Comparison of ENCODE assay signal across 8 cellular contexts in the genomic region with DNA sequence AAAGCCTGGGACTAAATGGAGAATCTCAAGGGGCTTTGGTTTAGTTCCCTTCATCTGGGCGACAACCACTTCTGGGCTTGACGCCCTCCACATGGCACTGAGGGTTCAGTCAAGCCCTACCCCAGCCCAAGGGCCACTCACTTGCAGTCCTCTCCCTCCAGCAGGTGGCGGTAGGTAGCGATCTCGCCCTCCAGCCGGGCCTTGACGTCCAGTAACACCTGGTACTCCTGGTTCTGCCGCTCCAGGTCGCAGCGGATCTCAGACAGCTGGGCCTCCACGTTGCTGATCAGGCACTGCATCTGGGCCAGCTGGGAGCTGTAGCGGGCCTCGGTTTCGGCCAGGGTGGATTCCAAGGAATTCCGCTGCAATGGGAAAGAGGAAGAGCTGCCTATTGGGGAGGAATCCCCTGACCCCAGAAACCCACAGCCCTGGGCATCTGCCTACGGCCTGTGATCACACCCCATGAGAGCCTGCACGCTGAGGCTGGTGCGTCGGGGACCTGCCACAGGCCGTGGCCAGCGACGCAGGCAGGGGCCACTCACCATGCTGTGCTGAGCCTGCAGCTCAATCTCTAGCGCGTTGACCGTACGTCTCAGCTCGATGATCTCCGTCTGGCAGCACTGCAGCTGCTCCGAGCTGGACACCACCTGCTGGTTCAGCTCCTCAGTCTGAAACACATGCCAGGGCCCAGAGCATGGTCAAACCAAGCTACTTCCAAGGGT. TPM values are rescaled to one million over a fixed set of nuclear protein-coding genes. Genes with fewer than 3 reads are reported as not detected.
DNase-seq lines count a peak whose midpoint lies in the region; ATAC-seq and TF ChIP-seq lines count a peak whose summit lies in the region.

No MANE protein-coding gene starts in this region.

- H2AFZ ChIP-seq in trophoblast cell (ENCODE audit: insufficient read depth, low read length, poor library complexity): no peak overlapping the region

- no peak overlapping the region for H3K23ac ChIP-seq in trophoblast cell (ENCODE audit: low read length)

- H2BK12ac ChIP-seq in trophoblast cell (ENCODE audit: low read length): no peak overlapping the region

- H2BK120ac ChIP-seq in trophoblast cell (ENCODE audit: insufficient read depth, low read length, poor library complexity): no peak overlapping the region

- no peak overlapping the region for H2BK5ac ChIP-seq in trophoblast cell (ENCODE audit: low read depth, low read length, poor library complexity)

- no peaks in the 10 kb centered on the region for H3K27me3 Mint-ChIP-seq in CD4-positive, alpha-beta memory T cell

- peak overlapping the region in 1 of 8 donors; percentile 21 for H3K4me3 Mint-ChIP-seq in CD4-positive, alpha-beta memory T cell

- TF ChIP-seq CTCF in GM10248 (IDR thresholded peaks at IDR 0.05; ENCODE audit: control extremely low read depth, extremely low read depth, low read depth, missing control alignments) (peak; percentile 42), choroid plexus epithelial cell (conservative IDR thresholded peaks at IDR 0.05; ENCODE audit: low read depth, low read length) (peak; percentile 48)

- no peaks in the 10 kb centered on the region for H3K9me3 ChIP-seq in trophoblast cell (ENCODE audit: insufficient read depth, low read depth, low read length)
- no peaks in the 10 kb centered on the region for H3K9me3 ChIP-seq in CD4-positive, alpha-beta memory T cell (ENCODE audit: control insufficient read depth in 1 of 2, low read length in 2 of 2)

- no peak overlapping the region for H3K27ac ChIP-seq in trophoblast cell (ENCODE audit: low read depth, low read length)
- no peak overlapping the region for H3K27ac ChIP-seq in CD4-positive, alpha-beta memory T cell (ENCODE audit: low read depth, low read length)

- H4K12ac ChIP-seq in trophoblast cell (ENCODE audit: low read depth, low read length): no peak overlapping the region

- no peaks in the 10 kb centered on the region for H3K79me1 ChIP-seq in trophoblast cell (ENCODE audit: low read length)

- H3K4me1 ChIP-seq in trophoblast cell (ENCODE audit: control insufficient read depth in 1 of 2, insufficient read depth in 2 of 2, low read length in 2 of 2): no peaks in the 10 kb centered on the region
- peaks cover 11% of the 10 kb centered on the region for H3K4me1 ChIP-seq in CD4-positive, alpha-beta memory T cell (ENCODE audit: insufficient read depth, low read length)

- no peak overlapping the region for H3K9ac ChIP-seq in trophoblast cell (ENCODE audit: low read length)

- no peaks in the 10 kb centered on the region for H3K79me2 ChIP-seq in trophoblast cell (ENCODE audit: control insufficient read depth, insufficient read depth, low read length, poor library complexity)

- H3K4ac ChIP-seq in trophoblast cell (ENCODE audit: low read depth, low read length): no peak overlapping the region

- no peak overlapping the region for H2AK5ac ChIP-seq in trophoblast cell (ENCODE audit: low read length)

- CTCF ChIA-PET in GM10248 (lab: Yijun Ruan, JAX): interaction anchor here (0.7 to 2.1 kb wide), 7 partner anchors 9 to 176 kb away, joined by 3 to 10 read pairs (median 5); no protein-coding TSS in a partner anchor
- CTCF ChIA-PET in CD4-positive, alpha-beta memory T cell (lab: Charles Lee; ENCODE audit: partially characterized antibody): interaction anchor here (1.2 to 1.7 kb wide), 3 partner anchors 9 to 631 kb away, joined by 3 to 8 read pairs (median 3); no protein-coding TSS in a partner anchor

- H3K36me3 ChIP-seq in trophoblast cell (ENCODE audit: control insufficient read depth in 1 of 2, insufficient read depth in 2 of 2, low read length in 2 of 2): no peaks in the 10 kb centered on the region
- H3K36me3 ChIP-seq in CD4-positive, alpha-beta memory T cell (ENCODE audit: insufficient read depth, low read length): no peaks in the 10 kb centered on the region

- H3K14ac ChIP-seq in trophoblast cell (ENCODE audit: low read length): no peak overlapping the region

- no peak overlapping the region for H4K8ac ChIP-seq in trophoblast cell (ENCODE audit: low read depth, low read length)

- POLR2A ChIA-PET in GM10248 (lab: Yijun Ruan, JAX): no interaction called here
- POLR2A ChIA-PET in CD4-positive, alpha-beta memory T cell (lab: Charles Lee; ENCODE audit: partially characterized antibody): no interaction called here

- H3K4me3 ChIP-seq in choroid plexus epithelial cell (ENCODE audit: low read depth, low read length) (no peak overlapping the region), trophoblast cell (ENCODE audit: low read depth, low read length) (peak overlapping the region; percentile 46)
- no peak overlapping the region for H3K4me3 ChIP-seq in CD4-positive, alpha-beta memory T cell (ENCODE audit: low read length in 2 of 2)

- no peak for ATAC-seq in GM21717 (IDR thresholded peaks at IDR 0.05; ENCODE audit: unreplicated experiment)
- ATAC-seq in GM21515 (IDR thresholded peaks at IDR 0.05; ENCODE audit: unreplicated experiment): no peak
- no peak for ATAC-seq in esophagus mucosa

- peaks cover 2 to 16% (median 11%) of the 10 kb centered on the region in 4 donors for H3K4me1 Mint-ChIP-seq in CD4-positive, alpha-beta memory T cell

- no peaks in the 10 kb centered on the region for H3K36me3 Mint-ChIP-seq in CD4-positive, alpha-beta memory T cell

- no peak overlapping the region for H4K91ac ChIP-seq in trophoblast cell (ENCODE audit: low read depth, low read length)

- H3K4me2 ChIP-seq in trophoblast cell (ENCODE audit: low read length): no peak overlapping the region

- DNase-seq in GM10248 (ENCODE audit: extremely low spot score) (peak; percentile 61), NCI-H460 (ENCODE audit: extremely low read depth, low read depth) (peak; percentile 21), choroid plexus epithelial cell (ENCODE audit: low read depth) (no peak), trophoblast cell (peak; percentile 58 to 80)
- DNase-seq in CD4-positive, alpha-beta memory T cell: no peak

- H3K9me3 Mint-ChIP-seq in CD4-positive, alpha-beta memory T cell: no peaks in the 10 kb centered on the region

- no peak overlapping the region for H3K18ac ChIP-seq in trophoblast cell (ENCODE audit: low read length)

- H3K27me3 ChIP-seq in trophoblast cell (ENCODE audit: insufficient read depth, low read length): no peaks in the 10 kb centered on the region
- no peaks in the 10 kb centered on the region for H3K27me3 ChIP-seq in CD4-positive, alpha-beta memory T cell (ENCODE audit: insufficient read depth, low read length)

- no CpG with 5 or more reads among the region's 29 CpGs for WGBS in trophoblast cell (ENCODE audit: extremely low coverage, insufficient coverage, insufficient read length)

- intact Hi-C loops in CD4-positive, alpha-beta memory T cell (cut with micrococcal nuclease): no loop called here

- no peak overlapping the region for H3K27ac Mint-ChIP-seq in CD4-positive, alpha-beta memory T cell

RNA-seq across cellular contexts. Expression of gene KRT36, which starts 2.7 kb away (rescaled TPM):
- total RNA-seq in NCI-H460 (2014; rRNA removed; shearing (Covaris generic)): not detected in 2 replicates
- polyA plus RNA-seq in NCI-H460 (2014; cell fraction: nucleus; rRNA removed): not detected in 2 replicates
- not detected in 2 replicates for polyA plus RNA-seq in trophoblast cell (2013)
- not detected for total RNA-seq in CD4-positive, alpha-beta memory T cell
- not detected for polyA plus RNA-seq in CD4-positive, alpha-beta memory T cell
- total RNA-seq in esophagus mucosa: not detected

RNA-seq across cellular contexts. Expression of gene KRT35, which starts 6.0 kb away (rescaled TPM):
- total RNA-seq in NCI-H460 (2014; rRNA removed; shearing (Covaris generic)): not detected in 2 replicates
- polyA plus RNA-seq in NCI-H460 (2014; cell fraction: nucleus; rRNA removed): not detected in 2 replicates
- not detected in 2 replicates for polyA plus RNA-seq in trophoblast cell (2013)
- not detected for total RNA-seq in CD4-positive, alpha-beta memory T cell
- not detected for polyA plus RNA-seq in CD4-positive, alpha-beta memory T cell
- not detected for total RNA-seq in esophagus mucosa

RNA-seq across cellular contexts. Expression of gene KRT13, which starts 18.4 kb away (rescaled TPM):
- not detected in 2 replicates for total RNA-seq in NCI-H460 (2014; rRNA removed; shearing (Covaris generic))
- polyA plus RNA-seq in NCI-H460 (2014; cell fraction: nucleus; rRNA removed): not detected in 2 replicates
- polyA plus RNA-seq in trophoblast cell (2013): not detected in 2 replicates
- total RNA-seq in CD4-positive, alpha-beta memory T cell: not detected
- not detected for polyA plus RNA-seq in CD4-positive, alpha-beta memory T cell
- total RNA-seq in esophagus mucosa: 44,686 TPM

RNA-seq across cellular contexts. Expression of gene KRT32, which starts 19.8 kb away (rescaled TPM):
- total RNA-seq in NCI-H460 (2014; rRNA removed; shearing (Covaris generic)): not detected in 2 replicates
- not detected in 2 replicates for polyA plus RNA-seq in NCI-H460 (2014; cell fraction: nucleus; rRNA removed)
- not detected in 2 replicates for polyA plus RNA-seq in trophoblast cell (2013)
- total RNA-seq in CD4-positive, alpha-beta memory T cell: not detected
- not detected for polyA plus RNA-seq in CD4-positive, alpha-beta memory T cell
- total RNA-seq in esophagus mucosa: 0.80 TPM

RNA-seq across cellular contexts. Expression of gene KRT15, which starts 31.7 kb away (rescaled TPM):
- total RNA-seq in NCI-H460 (2014; rRNA removed; shearing (Covaris generic)): 3.7 and 6.0 TPM in 2 replicates
- polyA plus RNA-seq in NCI-H460 (2014; cell fraction: nucleus; rRNA removed): 4.4 and 5.8 TPM in 2 replicates
- 0.40 and 0.64 TPM in 2 replicates for polyA plus RNA-seq in trophoblast cell (2013)
- total RNA-seq in CD4-positive, alpha-beta memory T cell: not detected
- not detected for polyA plus RNA-seq in CD4-positive, alpha-beta memory T cell
- 2,810 TPM for total RNA-seq in esophagus mucosa

Comparison
In these comparisons a context has a peak if more than half of its experiments do, and no peak if none do; other contexts are left out.
1. DNase-seq: peak in GM10248 (single experiment), NCI-H460 (single experiment) and trophoblast cell (2 of 2); none in choroid plexus epithelial cell (single experiment) and CD4-positive, alpha-beta memory T cell (0 of 5).
2. RNA of gene KRT13, which starts 18.4 kb away (total RNA-seq): 44,686 TPM in esophagus mucosa (single experiment); not detected in NCI-H460 and not detected in CD4-positive, alpha-beta memory T cell; every median in the first group is over 1,000 times any median in the second.